ENCODE assay signal across 20 cellular contexts in genomic region chr10:86259901-86260562, GRCh38.
"Had no signal": no experiment of that assay in that cellular context is flagged by ENCODE, and none has a peak within 500 bp of the region (broad histone marks: within the 10 kb centered on the region; RNA-seq: fewer than 3 reads in every experiment).

No MANE protein-coding gene starts in this region.

- H3K36me3 ChIP-seq: colonic mucosa, ovary had no signal

- ATAC-seq: activated CD4-positive, CD25-positive, alpha-beta regulatory T cell treated with anti-CD3 and anti-CD28 coated beads, Interleukin-2, amount 50 U/mL, for 24 hours; activated T-helper 17 cell treated with anti-CD3 and anti-CD28 coated beads, Interleukin-2, amount 50 U/mL, for 72 hours; body of pancreas; left ventricle myocardium superior; mucosa of descending colon; naive thymus-derived CD4-positive, alpha-beta T cell; psoas muscle; right cardiac atrium; stimulated activated naive CD8-positive, alpha-beta T cell treated with anti-CD3 and anti-CD28 coated beads, Interleukin-15, amount 100 ng/mL, for 72 hours had no signal

- DNase-seq: activated naive CD4-positive, alpha-beta T cell; activated naive CD8-positive, alpha-beta T cell treated with anti-CD3 and anti-CD28 coated beads for 36 hours; amygdala; body of pancreas; colonic mucosa; left ventricle myocardium superior; mucosa of descending colon; ovary; psoas muscle; right cardiac atrium; stimulated activated CD4-positive, alpha-beta T cell treated with anti-CD3 and anti-CD28 coated beads, Interleukin-4, amount 100 ng/mL, for 1 hour; stimulated activated naive CD8-positive, alpha-beta T cell treated with anti-CD3 and anti-CD28 coated beads, Interleukin-15, amount 100 ng/mL, for 72 hours; T1000 had no signal

- H3K9me3 Mint-ChIP-seq: activated naive CD8-positive, alpha-beta T cell treated with anti-CD3 and anti-CD28 coated beads for 36 hours; activated T-helper 17 cell treated with anti-CD3 and anti-CD28 coated beads, Interleukin-2, amount 50 U/mL, for 72 hours; memory B cell; stimulated activated naive CD8-positive, alpha-beta T cell treated with anti-CD3 and anti-CD28 coated beads, Interleukin-15, amount 100 ng/mL, for 72 hours had no signal

- H3K4me1 Mint-ChIP-seq: activated T-helper 17 cell treated with anti-CD3 and anti-CD28 coated beads, Interleukin-2, amount 50 U/mL, for 72 hours; stimulated activated naive CD8-positive, alpha-beta T cell treated with anti-CD3 and anti-CD28 coated beads, Interleukin-15, amount 100 ng/mL, for 72 hours had no signal

- H3K4me1 ChIP-seq: colonic mucosa had no signal

- FAIRE-seq: frontal cortex, urothelium cell line had no signal

- H3K4me3 Mint-ChIP-seq: activated naive CD8-positive, alpha-beta T cell treated with anti-CD3 and anti-CD28 coated beads for 36 hours; activated T-helper 17 cell treated with anti-CD3 and anti-CD28 coated beads, Interleukin-2, amount 50 U/mL, for 72 hours; memory B cell; naive thymus-derived CD4-positive, alpha-beta T cell; stimulated activated naive CD8-positive, alpha-beta T cell treated with anti-CD3 and anti-CD28 coated beads, Interleukin-15, amount 100 ng/mL, for 72 hours had no signal

- H3K9me3 ChIP-seq: body of pancreas, colonic mucosa, mucosa of descending colon, ovary, psoas muscle had no signal

- H3K36me3 Mint-ChIP-seq: activated naive CD8-positive, alpha-beta T cell treated with anti-CD3 and anti-CD28 coated beads for 36 hours; memory B cell had no signal

- H3K27ac Mint-ChIP-seq: activated naive CD8-positive, alpha-beta T cell treated with anti-CD3 and anti-CD28 coated beads for 36 hours; activated T-helper 17 cell treated with anti-CD3 and anti-CD28 coated beads, Interleukin-2, amount 50 U/mL, for 72 hours; memory B cell; naive thymus-derived CD4-positive, alpha-beta T cell had no signal

- H3K27ac ChIP-seq: body of pancreas, colonic mucosa, ovary, psoas muscle, skin epidermis had no signal

- H3K27me3 ChIP-seq: body of pancreas, colonic mucosa, ovary had no signal

- H3K4me3 ChIP-seq: body of pancreas, colonic mucosa, mucosa of descending colon, ovary, psoas muscle, skin epidermis had no signal
